Comparison of ENCODE assay signal across 21 cellular contexts in genomic region chr6:128659878-128660622, GRCh38.
A peak's percentile ranks its signal among the peaks of the same experiment; 100 is the strongest.
DNase-seq lines count a peak whose midpoint lies in the region; ATAC-seq and TF ChIP-seq lines count a peak whose summit lies in the region.
"Had no signal": no experiment of that assay in that cellular context is flagged by ENCODE, and none has a peak within 500 bp of the region (broad histone marks: within the 10 kb centered on the region; RNA-seq: fewer than 3 reads in every experiment).

No MANE protein-coding gene starts in this region.

- DNase-seq in mammary epithelial cell (peak; percentile 30), breast epithelium (ENCODE audit: low spot score in 2 of 2) (no peak), Panc1 (ENCODE audit: low read depth, low spot score) (no peak), epithelial cell of esophagus (ENCODE audit: low read depth) (peak; percentile 48), progenitor cell of endocrine pancreas (ENCODE audit: low spot score, unreplicated experiment) (no peak), testis (no peak), H9 (no peak)
- no peak for DNase-seq in stimulated activated naive CD8-positive, alpha-beta T cell treated with anti-CD3 and anti-CD28 coated beads, Interleukin-15, amount 100 ng/mL, for 72 hours
- DNase-seq: activated CD4-positive, alpha-beta memory T cell treated with anti-CD3 and anti-CD28 coated beads, Interleukin-2, amount 10 ng/mL, durations not matched to agents 7 days and 5 days; activated CD4-positive, CD25-positive, alpha-beta regulatory T cell; activated naive CD4-positive, alpha-beta T cell treated with anti-CD3 and anti-CD28 coated beads, Interleukin-2, amount 50 U/mL, for 16 hours; activated T-cell treated with anti-CD3 and anti-CD28 coated beads, Interleukin-2, amount 50 U/mL, for 48 hours; NCI-H1105 treated with DMSO at 0.1 percent for 48 hours; NCI-H524 treated with DMSO at 0.1 percent for 48 hours; SW 1271 had no signal

- CTCF ChIA-PET in mammary epithelial cell (lab: Charles Lee; ENCODE audit: low non-redundant PET) (no interaction called here), Panc1 (lab: Charles Lee) (no interaction called here)

- H3K4me3 ChIP-seq in mammary epithelial cell (replicated peaks in 1 of 3; ENCODE audit: insufficient read depth in 1 of 3, low read depth in 2 of 3, low read length in 3 of 3) (no peak overlapping the region), breast epithelium (no peak overlapping the region), Panc1 (ENCODE audit: low read depth in 2 of 2, low read length in 2 of 2) (no peak overlapping the region), epithelial cell of esophagus (ENCODE audit: low read length) (no peak overlapping the region), testis (no peak overlapping the region)
- H3K4me3 ChIP-seq: coronary artery had no signal

- POLR2A ChIA-PET in Panc1 (lab: Charles Lee): no interaction called here

- H3K9me3 Mint-ChIP-seq in progenitor cell of endocrine pancreas (ENCODE audit: low read depth): no peaks in the 10 kb centered on the region
- peaks cover 0 to 6% of the 10 kb centered on the region in 2 donors for H3K9me3 Mint-ChIP-seq in stimulated activated naive CD8-positive, alpha-beta T cell treated with anti-CD3 and anti-CD28 coated beads, Interleukin-15, amount 100 ng/mL, for 72 hours
- H3K9me3 Mint-ChIP-seq in H9: no peaks in the 10 kb centered on the region
- H3K9me3 Mint-ChIP-seq: activated CD4-positive, alpha-beta memory T cell treated with anti-CD3 and anti-CD28 coated beads, Interleukin-2, amount 10 ng/mL, durations not matched to agents 7 days and 5 days; nephron had no signal

- no peak overlapping the region for H2BK15ac ChIP-seq in H9 (ENCODE audit: low read depth, low read length)

- no peak overlapping the region for H3K4me3 Mint-ChIP-seq in progenitor cell of endocrine pancreas (ENCODE audit: low read depth)
- no peak overlapping the region for H3K4me3 Mint-ChIP-seq in stimulated activated naive CD8-positive, alpha-beta T cell treated with anti-CD3 and anti-CD28 coated beads, Interleukin-15, amount 100 ng/mL, for 72 hours
- no peak overlapping the region for H3K4me3 Mint-ChIP-seq in H9
- H3K4me3 Mint-ChIP-seq: activated CD4-positive, alpha-beta memory T cell treated with anti-CD3 and anti-CD28 coated beads, Interleukin-2, amount 10 ng/mL, durations not matched to agents 7 days and 5 days; IgD-negative memory B cell; nephron had no signal

- no peaks in the 10 kb centered on the region for H3K79me1 ChIP-seq in H9 (ENCODE audit: insufficient read depth, low read depth, low read length, poor library complexity, severe bottlenecking)

- no peak overlapping the region for H4K5ac ChIP-seq in H9 (ENCODE audit: insufficient read length, low read depth, low read length)

- no peak overlapping the region for H2BK12ac ChIP-seq in H9 (ENCODE audit: insufficient read length, low read depth, low read length)

- no peak overlapping the region for H2BK20ac ChIP-seq in H9 (ENCODE audit: low read depth, low read length, poor library complexity, severe bottlenecking)

- peak overlapping the region; percentile 69 for H3K4me2 ChIP-seq in mammary epithelial cell (ENCODE audit: insufficient read depth, low read depth, low read length)
- H3K4me2 ChIP-seq in H9 (ENCODE audit: insufficient read depth, insufficient read length, low read length): no peak overlapping the region

- no peak overlapping the region for H2BK5ac ChIP-seq in H9 (ENCODE audit: insufficient read length, low read length)

- H3K27ac ChIP-seq in mammary epithelial cell (ENCODE audit: insufficient read depth, low read depth, low read length) (peak overlapping the region; percentile 5), breast epithelium (no peak overlapping the region), Panc1 (ENCODE audit: low read length) (no peak overlapping the region), testis (no peak overlapping the region), H9 (ENCODE audit: insufficient read length, low read depth, low read length) (no peak overlapping the region)
- H3K27ac ChIP-seq: C4-2B, coronary artery, parathyroid adenoma had no signal

- H3K23me2 ChIP-seq in H9 (ENCODE audit: insufficient read length, low read depth, low read length, poor library complexity, severe bottlenecking): no peaks in the 10 kb centered on the region

- peak overlapping the region; percentile 70 for H2AFZ ChIP-seq in mammary epithelial cell (ENCODE audit: low read depth, low read length)
- H2AFZ ChIP-seq in H9 (ENCODE audit: low read length): no peak overlapping the region
- H2AFZ ChIP-seq: parathyroid adenoma had no signal

- no peak overlapping the region for H2AK5ac ChIP-seq in H9 (ENCODE audit: insufficient read length, low read length)

- 70% methylated on average over 5 of the region's 5 CpGs for WGBS in mammary epithelial cell (ENCODE audit: low coverage, missing lambda C conversion rate)
- WGBS in testis, 2 donors: 72 to 76% methylated on average over 5 of the region's 5 CpGs
- no CpG with 5 or more reads among the region's 5 CpGs for WGBS in H9 (ENCODE audit: extremely low coverage, insufficient read length, low lambda C conversion rate)

- H3K4me1 Mint-ChIP-seq in progenitor cell of endocrine pancreas (ENCODE audit: low read depth): peaks cover 16% of the 10 kb centered on the region
- H3K4me1 Mint-ChIP-seq in stimulated activated naive CD8-positive, alpha-beta T cell treated with anti-CD3 and anti-CD28 coated beads, Interleukin-15, amount 100 ng/mL, for 72 hours: peaks cover 53% of the 10 kb centered on the region
- H3K4me1 Mint-ChIP-seq in H9: no peaks in the 10 kb centered on the region
- H3K4me1 Mint-ChIP-seq: IgD-negative memory B cell, nephron had no signal

- no peak overlapping the region for H3K14ac ChIP-seq in H9 (ENCODE audit: insufficient read depth, low read length)

- dilution Hi-C loops in mammary epithelial cell (cut with HindIII; ENCODE audit: low sequenced_read_pairs): no loop called here

- H4K20me1 ChIP-seq in mammary epithelial cell (ENCODE audit: insufficient read depth, low read length) (no peaks in the 10 kb centered on the region), H9 (ENCODE audit: control insufficient read depth, insufficient read depth, insufficient read length) (no peaks in the 10 kb centered on the region)

- H3K36me3 ChIP-seq in mammary epithelial cell (ENCODE audit: insufficient read depth, low read length) (no peaks in the 10 kb centered on the region), breast epithelium (no peaks in the 10 kb centered on the region), Panc1 (ENCODE audit: control insufficient read depth, insufficient read depth, low read length) (no peaks in the 10 kb centered on the region), testis (ENCODE audit: low read depth, missing control alignments) (no peaks in the 10 kb centered on the region)

- TF ChIP-seq POLR2A in breast epithelium (IDR thresholded peaks at IDR 0.05) (no peak), testis (IDR thresholded peaks at IDR 0.05) (no peak)

- H3K27me3 Mint-ChIP-seq in progenitor cell of endocrine pancreas (no peaks in the 10 kb centered on the region), H9 (ENCODE audit: low read depth) (no peaks in the 10 kb centered on the region)
- H3K27me3 Mint-ChIP-seq in stimulated activated naive CD8-positive, alpha-beta T cell treated with anti-CD3 and anti-CD28 coated beads, Interleukin-15, amount 100 ng/mL, for 72 hours: no peaks in the 10 kb centered on the region
- H3K27me3 Mint-ChIP-seq: activated CD4-positive, alpha-beta memory T cell treated with anti-CD3 and anti-CD28 coated beads, Interleukin-2, amount 10 ng/mL, durations not matched to agents 7 days and 5 days; IgD-negative memory B cell had no signal

- H3K36me3 Mint-ChIP-seq in progenitor cell of endocrine pancreas (ENCODE audit: insufficient read depth) (no peaks in the 10 kb centered on the region), H9 (ENCODE audit: insufficient read depth in 1 of 3, low read depth in 3 of 3) (no peaks in the 10 kb centered on the region)
- H3K36me3 Mint-ChIP-seq: IgD-negative memory B cell had no signal

- no peak for TF ChIP-seq CTCF in mammary epithelial cell (conservative IDR thresholded peaks at IDR 0.05 in 1 of 2, IDR thresholded peaks at IDR 0.05 in 1 of 2; ENCODE audit: extremely low read depth in 1 of 2, insufficient read depth in 1 of 2, low read depth in 1 of 2, low read length in 2 of 2)
- no peak for TF ChIP-seq CTCF in breast epithelium (IDR thresholded peaks at IDR 0.05)
- no peak for TF ChIP-seq CTCF in Panc1 (IDR thresholded peaks at IDR 0.05)
- no peak for TF ChIP-seq CTCF in epithelial cell of esophagus (IDR thresholded peaks at IDR 0.05; ENCODE audit: insufficient read depth, low read depth, low read length, missing control alignments)
- TF ChIP-seq CTCF in progenitor cell of endocrine pancreas (IDR thresholded peaks at IDR 0.05; ENCODE audit: unreplicated experiment): no peak
- no peak for TF ChIP-seq CTCF in testis (IDR thresholded peaks at IDR 0.05)
- no peak for TF ChIP-seq CTCF in H9 (conservative IDR thresholded peaks at IDR 0.05)

- no peak overlapping the region for H3K18ac ChIP-seq in H9 (ENCODE audit: insufficient read length, low read depth, low read length)

- H3K9me3 ChIP-seq in mammary epithelial cell (replicated peaks; ENCODE audit: insufficient read depth, low read length): no peaks in the 10 kb centered on the region
- no peaks in the 10 kb centered on the region for H3K9me3 ChIP-seq in breast epithelium
- no peaks in the 10 kb centered on the region for H3K9me3 ChIP-seq in Panc1 (ENCODE audit: control insufficient read depth, insufficient read depth, low read depth, low read length)
- H3K9me3 ChIP-seq in testis: no peaks in the 10 kb centered on the region
- H3K9me3 ChIP-seq in H9 (ENCODE audit: control insufficient read depth, low read depth, low read length): no peaks in the 10 kb centered on the region

- H3K27ac Mint-ChIP-seq in progenitor cell of endocrine pancreas (peak overlapping the region; percentile 35), H9 (no peak overlapping the region)
- peak overlapping the region in 1 of 2 donors; percentile 21 for H3K27ac Mint-ChIP-seq in stimulated activated naive CD8-positive, alpha-beta T cell treated with anti-CD3 and anti-CD28 coated beads, Interleukin-15, amount 100 ng/mL, for 72 hours
- H3K27ac Mint-ChIP-seq: activated CD4-positive, alpha-beta memory T cell treated with anti-CD3 and anti-CD28 coated beads, Interleukin-2, amount 10 ng/mL, durations not matched to agents 7 days and 5 days; IgD-negative memory B cell; nephron had no signal

- H3K4ac ChIP-seq in H9 (ENCODE audit: low read depth, low read length): no peak overlapping the region

- intact Hi-C loops in mammary epithelial cell (cut with micrococcal nuclease): no loop called here
- intact Hi-C loops in breast epithelium (cut with DNase I; ENCODE audit: low total_unique reads): no loop called here
- intact Hi-C loops in Panc1 (cut with micrococcal nuclease; ENCODE audit: unreplicated experiment): no loop called here
- intact Hi-C loops in testis (cut with DNase I; ENCODE audit: low total_unique reads): no loop called here

- no peak overlapping the region for H3K23ac ChIP-seq in H9 (ENCODE audit: insufficient read length, low read depth, low read length)

- no peak overlapping the region for H4K8ac ChIP-seq in H9 (replicated peaks; ENCODE audit: insufficient read length, low read depth, low read length)

- in situ Hi-C loops in mammary epithelial cell (cut with MboI; ENCODE audit: low sequenced_read_pairs in 2 of 2): no loop called here
- in situ Hi-C loops in Panc1 (cut with HindIII; ENCODE audit: low pct_unique_long_range_greater_than_20kb, low sequenced_read_pairs): no loop called here

- H3K4me1 ChIP-seq in mammary epithelial cell (ENCODE audit: insufficient read depth, low read length) (peaks cover 30% of the 10 kb centered on the region), breast epithelium (no peaks in the 10 kb centered on the region), Panc1 (ENCODE audit: control insufficient read depth, insufficient read depth, low read length) (no peaks in the 10 kb centered on the region), testis (no peaks in the 10 kb centered on the region), H9 (ENCODE audit: insufficient read depth, low read length) (no peaks in the 10 kb centered on the region)
- H3K4me1 ChIP-seq: parathyroid adenoma had no signal

- no peaks in the 10 kb centered on the region for H3K27me3 ChIP-seq in mammary epithelial cell (ENCODE audit: insufficient read depth, low read length)
- no peaks in the 10 kb centered on the region for H3K27me3 ChIP-seq in breast epithelium
- H3K27me3 ChIP-seq in Panc1 (ENCODE audit: control insufficient read depth, insufficient read depth, low read length): no peaks in the 10 kb centered on the region
- no peaks in the 10 kb centered on the region for H3K27me3 ChIP-seq in testis
- no peaks in the 10 kb centered on the region for H3K27me3 ChIP-seq in H9 (ENCODE audit: insufficient read depth, low read length)

- BruUV-seq in mammary epithelial cell (replicated peaks; lab: Mats Ljungman, UMichigan): no TSS peak
- no TSS peak for BruUV-seq in Panc1 (replicated peaks; lab: Mats Ljungman, UMichigan)

- no peak overlapping the region for H3T11ph ChIP-seq in H9 (ENCODE audit: low read length)

- H4K91ac ChIP-seq in H9 (ENCODE audit: insufficient read length, low read depth, low read length): no peak overlapping the region

- no peak overlapping the region for H3K56ac ChIP-seq in H9 (ENCODE audit: insufficient read length, low read depth, low read length)

- no peak overlapping the region for H2BK120ac ChIP-seq in H9 (ENCODE audit: low read depth, low read length, poor library complexity, severe bottlenecking)

- H3K79me2 ChIP-seq in mammary epithelial cell (ENCODE audit: insufficient read depth, low read length) (no peaks in the 10 kb centered on the region), H9 (ENCODE audit: insufficient read depth, low read length) (no peaks in the 10 kb centered on the region)
- H3K79me2 ChIP-seq: parathyroid adenoma had no signal

- ATAC-seq in Panc1: 0 out of 2 replicates have a peak, but pooled peaks have one; percentile 56
- no peak for ATAC-seq in stimulated activated naive CD8-positive, alpha-beta T cell treated with anti-CD3 and anti-CD28 coated beads, Interleukin-15, amount 100 ng/mL, for 72 hours
- ATAC-seq: sciatic nerve had no signal

- H3K9ac ChIP-seq in mammary epithelial cell (ENCODE audit: insufficient read depth, low read length) (no peak overlapping the region), H9 (ENCODE audit: extremely low read depth, insufficient read length, low read length) (no peak overlapping the region)
- H3K9ac ChIP-seq: parathyroid adenoma had no signal

Comparison
In these comparisons a context has a peak if more than half of its experiments do, and no peak if none do; other contexts are left out.
1. DNase-seq: peak in mammary epithelial cell (single experiment) and epithelial cell of esophagus (single experiment); none in breast epithelium (0 of 2), Panc1 (single experiment), progenitor cell of endocrine pancreas (single experiment), stimulated activated naive CD8-positive, alpha-beta T cell treated with anti-CD3 and anti-CD28 coated beads, Interleukin-15, amount 100 ng/mL, for 72 hours (0 of 2), testis (single experiment) and H9 (single experiment).